Comparison of ENCODE assay signal across 1 cellular context in the genomic region with DNA sequence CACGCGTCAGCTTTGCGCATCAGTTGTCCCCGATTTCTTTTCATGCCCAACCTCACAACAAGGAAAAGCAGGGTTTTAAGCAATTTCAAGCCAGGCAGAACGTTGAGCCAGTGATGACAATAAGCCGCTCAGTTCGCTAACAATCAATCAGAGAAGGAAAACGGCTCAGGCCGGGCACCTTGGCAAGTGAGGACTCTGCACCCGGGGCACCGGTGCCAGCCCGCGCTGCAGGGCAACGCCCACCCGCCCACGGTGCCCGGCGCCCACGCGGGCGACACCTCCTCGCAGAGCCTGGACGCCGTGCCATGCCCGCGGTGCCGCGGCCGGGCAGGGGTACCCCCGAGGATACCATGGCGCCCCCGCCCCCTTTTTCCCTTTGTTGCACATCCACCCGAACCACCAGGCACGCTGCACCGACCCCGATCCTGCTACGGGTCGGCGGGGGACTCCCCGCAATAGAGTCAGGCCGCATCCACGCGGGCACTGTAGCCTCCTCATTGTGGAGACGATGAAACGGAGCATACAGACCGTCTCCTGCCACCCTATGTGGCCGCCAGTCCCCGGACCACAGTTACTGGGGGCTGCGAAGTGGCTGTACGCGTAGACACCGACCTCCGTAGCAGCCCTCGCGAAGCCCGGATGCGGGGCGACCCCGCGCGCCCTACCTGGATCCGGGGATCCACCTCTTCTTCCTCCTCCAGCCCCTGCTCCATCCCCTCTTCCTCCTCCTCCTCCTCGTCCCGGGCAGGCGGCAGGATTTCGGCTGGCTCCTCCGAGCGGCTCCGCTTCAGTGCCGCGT.
A peak's percentile ranks its signal among the peaks of the same experiment; 100 is the strongest.
TF ChIP-seq lines count a peak whose summit lies in the region.

No MANE protein-coding gene starts in this region.

TF ChIP-seq in HEK293, 187 proteins besides CTCF, POLR2A, EP300 and RAD21 (continued from another document and continues in another):
- 0 out of 2 replicates have a peak, but pooled peaks have one; percentile 43 for TF ChIP-seq ZBTB10 (tag by site-specific recombination; IDR thresholded peaks at IDR 0.05)
- TF ChIP-seq ZNF654 (tag by site-specific recombination; IDR thresholded peaks at IDR 0.05; ENCODE audit: low read depth) = no peak
- no peak for TF ChIP-seq ZNF580 (tag by site-specific recombination; IDR thresholded peaks at IDR 0.05)
- TF ChIP-seq ZIC2 (tag by site-specific recombination; IDR thresholded peaks at IDR 0.05) = peak; percentile 67
- TF ChIP-seq ZFHX2 (tag by site-specific recombination; conservative IDR thresholded peaks at IDR 0.05) = peak; percentile 96
- no peak for TF ChIP-seq ZNF48 (tag by site-specific recombination; IDR thresholded peaks at IDR 0.05)
- TF ChIP-seq ZNF792 (tag by site-specific recombination; IDR thresholded peaks at IDR 0.05) = 0 out of 2 replicates have a peak, but pooled peaks have one; percentile 27
- TF ChIP-seq ZNF76 (tag by site-specific recombination; IDR thresholded peaks at IDR 0.05; ENCODE audit: borderline replicate concordance, low read depth) = no peak
- TF ChIP-seq, protein P1, sequence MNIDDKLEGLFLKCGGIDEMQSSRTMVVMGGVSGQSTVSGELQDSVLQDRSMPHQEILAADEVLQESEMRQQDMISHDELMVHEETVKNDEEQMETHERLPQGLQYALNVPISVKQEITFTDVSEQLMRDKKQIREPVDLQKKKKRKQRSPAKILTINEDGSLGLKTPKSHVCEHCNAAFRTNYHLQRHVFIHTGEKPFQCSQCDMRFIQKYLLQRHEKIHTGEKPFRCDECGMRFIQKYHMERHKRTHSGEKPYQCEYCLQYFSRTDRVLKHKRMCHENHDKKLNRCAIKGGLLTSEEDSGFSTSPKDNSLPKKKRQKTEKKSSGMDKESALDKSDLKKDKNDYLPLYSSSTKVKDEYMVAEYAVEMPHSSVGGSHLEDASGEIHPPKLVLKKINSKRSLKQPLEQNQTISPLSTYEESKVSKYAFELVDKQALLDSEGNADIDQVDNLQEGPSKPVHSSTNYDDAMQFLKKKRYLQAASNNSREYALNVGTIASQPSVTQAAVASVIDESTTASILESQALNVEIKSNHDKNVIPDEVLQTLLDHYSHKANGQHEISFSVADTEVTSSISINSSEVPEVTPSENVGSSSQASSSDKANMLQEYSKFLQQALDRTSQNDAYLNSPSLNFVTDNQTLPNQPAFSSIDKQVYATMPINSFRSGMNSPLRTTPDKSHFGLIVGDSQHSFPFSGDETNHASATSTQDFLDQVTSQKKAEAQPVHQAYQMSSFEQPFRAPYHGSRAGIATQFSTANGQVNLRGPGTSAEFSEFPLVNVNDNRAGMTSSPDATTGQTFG (tag by site-specific recombination; IDR thresholded peaks at IDR 0.05; ENCODE audit: borderline replicate concordance) = no peak
- TF ChIP-seq ZNF394 (tag by site-specific recombination; IDR thresholded peaks at IDR 0.05; ENCODE audit: borderline replicate concordance) = no peak
- no peak for TF ChIP-seq ZBTB48 (tag by site-specific recombination; IDR thresholded peaks at IDR 0.05)
- TF ChIP-seq ZNF830 (tag by site-specific recombination; IDR thresholded peaks at IDR 0.05; ENCODE audit: low read depth) = no peak
- TF ChIP-seq ZNF214 (tag by site-specific recombination; IDR thresholded peaks at IDR 0.05; ENCODE audit: borderline replicate concordance) = no peak
- TF ChIP-seq, protein P2, sequence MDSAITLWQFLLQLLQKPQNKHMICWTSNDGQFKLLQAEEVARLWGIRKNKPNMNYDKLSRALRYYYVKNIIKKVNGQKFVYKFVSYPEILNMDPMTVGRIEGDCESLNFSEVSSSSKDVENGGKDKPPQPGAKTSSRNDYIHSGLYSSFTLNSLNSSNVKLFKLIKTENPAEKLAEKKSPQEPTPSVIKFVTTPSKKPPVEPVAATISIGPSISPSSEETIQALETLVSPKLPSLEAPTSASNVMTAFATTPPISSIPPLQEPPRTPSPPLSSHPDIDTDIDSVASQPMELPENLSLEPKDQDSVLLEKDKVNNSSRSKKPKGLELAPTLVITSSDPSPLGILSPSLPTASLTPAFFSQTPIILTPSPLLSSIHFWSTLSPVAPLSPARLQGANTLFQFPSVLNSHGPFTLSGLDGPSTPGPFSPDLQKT (IDR thresholded peaks at IDR 0.05; ENCODE audit: borderline replicate concordance, low read depth, low read length) = no peak
- no peak for TF ChIP-seq ZNF426 (tag by site-specific recombination; IDR thresholded peaks at IDR 0.05)
- peak; percentile 78 for TF ChIP-seq ZBTB8A (tag by site-specific recombination; IDR thresholded peaks at IDR 0.05)
- TF ChIP-seq, protein P3, sequence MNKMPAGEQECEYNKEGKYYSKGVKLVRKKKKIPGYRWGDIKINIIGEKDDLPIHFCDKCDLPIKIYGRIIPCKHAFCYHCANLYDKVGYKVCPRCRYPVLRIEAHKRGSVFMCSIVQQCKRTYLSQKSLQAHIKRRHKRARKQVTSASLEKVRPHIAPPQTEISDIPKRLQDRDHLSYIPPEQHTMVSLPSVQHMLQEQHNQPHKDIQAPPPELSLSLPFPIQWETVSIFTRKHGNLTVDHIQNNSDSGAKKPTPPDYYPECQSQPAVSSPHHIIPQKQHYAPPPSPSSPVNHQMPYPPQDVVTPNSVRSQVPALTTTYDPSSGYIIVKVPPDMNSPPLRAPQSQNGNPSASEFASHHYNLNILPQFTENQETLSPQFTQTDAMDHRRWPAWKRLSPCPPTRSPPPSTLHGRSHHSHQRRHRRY (tag by site-specific recombination; IDR thresholded peaks at IDR 0.05) = no peak
- TF ChIP-seq KLF10 (tag by site-specific recombination; IDR thresholded peaks at IDR 0.05) = peak; percentile 10; the same call in 1 of the 2 replicates
- TF ChIP-seq ZNF639 (tag by site-specific recombination; IDR thresholded peaks at IDR 0.05) = no peak
- TF ChIP-seq MZF1 (tag by site-specific recombination; IDR thresholded peaks at IDR 0.05; ENCODE audit: borderline replicate concordance) = peak; percentile 56; the same call in 1 of the 2 replicates
- TF ChIP-seq KLF9 (tag by site-specific recombination; IDR thresholded peaks at IDR 0.05; ENCODE audit: low read depth) = peak; percentile 65
- TF ChIP-seq ZNF473 (tag by site-specific recombination; IDR thresholded peaks at IDR 0.05) = no peak
- TF ChIP-seq ZBTB20 (tag by site-specific recombination; IDR thresholded peaks at IDR 0.05) = peak; percentile 71; the same call in 1 of the 2 replicates
- no peak for TF ChIP-seq ZNF785 (tag by site-specific recombination; IDR thresholded peaks at IDR 0.05)
- no peak for TF ChIP-seq ZSCAN5A (tag by site-specific recombination; IDR thresholded peaks at IDR 0.05)
- no peak for TF ChIP-seq ZNF514 (tag by site-specific recombination; IDR thresholded peaks at IDR 0.05)
- no peak for TF ChIP-seq ZNF585B (tag by site-specific recombination; IDR thresholded peaks at IDR 0.05)
- peak; percentile 50; the same call in 1 of the 2 replicates for TF ChIP-seq ZNF501 (tag by site-specific recombination; IDR thresholded peaks at IDR 0.05)
- TF ChIP-seq, protein P4, sequence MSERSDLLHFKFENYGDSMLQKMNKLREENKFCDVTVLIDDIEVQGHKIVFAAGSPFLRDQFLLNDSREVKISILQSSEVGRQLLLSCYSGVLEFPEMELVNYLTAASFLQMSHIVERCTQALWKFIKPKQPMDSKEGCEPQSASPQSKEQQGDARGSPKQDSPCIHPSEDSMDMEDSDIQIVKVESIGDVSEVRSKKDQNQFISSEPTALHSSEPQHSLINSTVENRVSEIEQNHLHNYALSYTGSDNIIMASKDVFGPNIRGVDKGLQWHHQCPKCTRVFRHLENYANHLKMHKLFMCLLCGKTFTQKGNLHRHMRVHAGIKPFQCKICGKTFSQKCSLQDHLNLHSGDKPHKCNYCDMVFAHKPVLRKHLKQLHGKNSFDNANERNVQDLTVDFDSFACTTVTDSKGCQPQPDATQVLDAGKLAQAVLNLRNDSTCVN (tag by site-specific recombination; optimal IDR thresholded peaks at IDR 0.05) = peak; percentile 89
- no peak for TF ChIP-seq ZNF350 (tag by site-specific recombination; IDR thresholded peaks at IDR 0.05)
- TF ChIP-seq ZNF777 (tag by site-specific recombination; IDR thresholded peaks at IDR 0.05; ENCODE audit: borderline replicate concordance) = no peak; the same call in 1 of the 2 replicates
- no peak for TF ChIP-seq ZNF555 (tag by site-specific recombination; conservative IDR thresholded peaks at IDR 0.05)
- TF ChIP-seq ZNF114 (tag by site-specific recombination; IDR thresholded peaks at IDR 0.05) = no peak
- no peak for TF ChIP-seq ZNF837 (tag by site-specific recombination; IDR thresholded peaks at IDR 0.05)
- no peak for TF ChIP-seq ZNF175 (tag by site-specific recombination; IDR thresholded peaks at IDR 0.05)
- no peak for TF ChIP-seq ZFP41 (tag by site-specific recombination; IDR thresholded peaks at IDR 0.05; ENCODE audit: borderline replicate concordance)
- peak; percentile 81 for TF ChIP-seq ZNF335 (tag by site-specific recombination; conservative IDR thresholded peaks at IDR 0.05)
- TF ChIP-seq ZNF629 (tag by site-specific recombination; IDR thresholded peaks at IDR 0.05) = no peak
- peak; percentile 86 for TF ChIP-seq HIC1 (tag by site-specific recombination; IDR thresholded peaks at IDR 0.05)
- TF ChIP-seq, protein P5, sequence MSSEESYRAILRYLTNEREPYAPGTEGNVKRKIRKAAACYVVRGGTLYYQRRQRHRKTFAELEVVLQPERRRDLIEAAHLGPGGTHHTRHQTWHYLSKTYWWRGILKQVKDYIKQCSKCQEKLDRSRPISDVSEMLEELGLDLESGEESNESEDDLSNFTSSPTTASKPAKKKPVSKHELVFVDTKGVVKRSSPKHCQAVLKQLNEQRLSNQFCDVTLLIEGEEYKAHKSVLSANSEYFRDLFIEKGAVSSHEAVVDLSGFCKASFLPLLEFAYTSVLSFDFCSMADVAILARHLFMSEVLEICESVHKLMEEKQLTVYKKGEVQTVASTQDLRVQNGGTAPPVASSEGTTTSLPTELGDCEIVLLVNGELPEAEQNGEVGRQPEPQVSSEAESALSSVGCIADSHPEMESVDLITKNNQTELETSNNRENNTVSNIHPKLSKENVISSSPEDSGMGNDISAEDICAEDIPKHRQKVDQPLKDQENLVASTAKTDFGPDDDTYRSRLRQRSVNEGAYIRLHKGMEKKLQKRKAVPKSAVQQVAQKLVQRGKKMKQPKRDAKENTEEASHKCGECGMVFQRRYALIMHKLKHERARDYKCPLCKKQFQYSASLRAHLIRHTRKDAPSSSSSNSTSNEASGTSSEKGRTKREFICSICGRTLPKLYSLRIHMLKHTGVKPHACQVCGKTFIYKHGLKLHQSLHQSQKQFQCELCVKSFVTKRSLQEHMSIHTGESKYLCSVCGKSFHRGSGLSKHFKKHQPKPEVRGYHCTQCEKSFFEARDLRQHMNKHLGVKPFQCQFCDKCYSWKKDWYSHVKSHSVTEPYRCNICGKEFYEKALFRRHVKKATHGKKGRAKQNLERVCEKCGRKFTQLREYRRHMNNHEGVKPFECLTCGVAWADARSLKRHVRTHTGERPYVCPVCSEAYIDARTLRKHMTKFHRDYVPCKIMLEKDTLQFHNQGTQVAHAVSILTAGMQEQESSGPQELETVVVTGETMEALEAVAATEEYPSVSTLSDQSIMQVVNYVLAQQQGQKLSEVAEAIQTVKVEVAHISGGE (tag by site-specific recombination; conservative IDR thresholded peaks at IDR 0.05; ENCODE audit: low read depth) = peak; percentile 63
